12 cellular contexts compared by ENCODE assay signal in genomic region chr10:47309403-47310089, GRCh38. TPM values are rescaled to one million over a fixed set of nuclear protein-coding genes. Genes with fewer than 3 reads are reported as not detected.
DNase-seq lines count a peak whose midpoint lies in the region; ATAC-seq, FAIRE-seq and TF ChIP-seq lines count a peak whose summit lies in the region.
"Had no signal": no experiment of that assay in that cellular context is flagged by ENCODE, and none has a peak within 500 bp of the region (broad histone marks: within the 10 kb centered on the region; RNA-seq: fewer than 3 reads in every experiment).

No MANE protein-coding gene starts in this region.

- H2AFZ ChIP-seq in keratinocyte (ENCODE audit: control insufficient read depth, low read length), result no peak overlapping the region

- TF ChIP-seq POLR2A in H54 (IDR thresholded peaks at IDR 0.05; ENCODE audit: low read depth, low read length), result no peak

- no peaks in the 10 kb centered on the region for H4K20me1 ChIP-seq in keratinocyte (ENCODE audit: control insufficient read depth, extremely low read depth, insufficient read depth, low read length)

- FAIRE-seq in keratinocyte (lab: Jason Lieb, UNC), result no peak
- no peak for FAIRE-seq in H54 (lab: Jason Lieb, UNC)

- H3K36me3 ChIP-seq in keratinocyte (ENCODE audit: control insufficient read depth in 2 of 2, extremely low read depth in 1 of 2, insufficient read depth in 2 of 2, low read length in 2 of 2), result no peaks in the 10 kb centered on the region

- H3K4me2 ChIP-seq in keratinocyte (ENCODE audit: control insufficient read depth, extremely low read depth, insufficient read depth, low read depth, low read length), result no peak overlapping the region

- H3K9me3 ChIP-seq in keratinocyte (ENCODE audit: control insufficient read depth, low read depth, low read length), result no peaks in the 10 kb centered on the region

- TF ChIP-seq CTCF in AG10803 (conservative IDR thresholded peaks at IDR 0.05; ENCODE audit: low read length) (peak; percentile 35; the same call in 1 of the 2 replicates), GM10266 (IDR thresholded peaks at IDR 0.05; ENCODE audit: control insufficient read depth, insufficient read depth, low read depth, missing control alignments) (peak; percentile 21), WI38 (IDR thresholded peaks at IDR 0.05; ENCODE audit: low read depth, low read length) (peak; percentile 33; the same call in 1 of the 2 replicates), keratinocyte (optimal IDR thresholded peaks at IDR 0.05 in 1 of 3, IDR thresholded peaks at IDR 0.05 in 1 of 3, conservative IDR thresholded peaks at IDR 0.05 in 1 of 3; ENCODE audit: extremely low read depth in 1 of 3, insufficient read depth in 2 of 3, low read length in 3 of 3) (peak; percentile 37 to 65 (median 57))

- H3K27ac ChIP-seq in keratinocyte (ENCODE audit: control insufficient read depth, insufficient read depth, low read length), result no peak overlapping the region

- H3K4me3 ChIP-seq in AG10803 (ENCODE audit: low read length), result no peak overlapping the region
- no peak overlapping the region for H3K4me3 ChIP-seq in WI38 (ENCODE audit: low read depth, low read length)
- no peak overlapping the region for H3K4me3 ChIP-seq in keratinocyte (ENCODE audit: control insufficient read depth in 2 of 3, extremely low read depth in 1 of 3, insufficient read depth in 2 of 3, low read depth in 1 of 3, low read length in 3 of 3)

- dilution Hi-C loops in keratinocyte (cut with MboI; ENCODE audit: extremely low pct_ligation_motif_present, low sequenced_read_pairs), result no loop called here

- no peak overlapping the region for H3K9ac ChIP-seq in keratinocyte (ENCODE audit: control insufficient read depth, extremely low read depth, insufficient read depth, low read length)

- H3K9me1 ChIP-seq in keratinocyte (ENCODE audit: control insufficient read depth, extremely low read depth, insufficient read depth, low read length), result no peaks in the 10 kb centered on the region

- peaks cover 5% of the 10 kb centered on the region for H3K4me1 ChIP-seq in keratinocyte (ENCODE audit: control insufficient read depth, extremely low read depth, insufficient read depth, low read length)

- peaks cover 21% of the 10 kb centered on the region for H3K27me3 ChIP-seq in keratinocyte (ENCODE audit: control insufficient read depth, extremely low read depth, insufficient read depth, low read length)

- H3K79me2 ChIP-seq in keratinocyte (ENCODE audit: control insufficient read depth, insufficient read depth, low read length), result no peaks in the 10 kb centered on the region

- ATAC-seq in GM18909 (IDR thresholded peaks at IDR 0.05; ENCODE audit: poor library complexity, unreplicated experiment), result no peak
- no peak for ATAC-seq in HG03025 (IDR thresholded peaks at IDR 0.05; ENCODE audit: low FRiP score, unreplicated experiment)

- DNase-seq in AG10803 (ENCODE audit: low read depth) (no peak), GM10266 (ENCODE audit: extremely low spot score) (no peak), keratinocyte (ENCODE audit: low read depth, low spot score) (no peak), H54 (ENCODE audit: insufficient read length, low spot score) (no peak), NCI-H1417 treated with DMSO at 0.1 percent for 48 hours (lab: John Stamatoyannopoulos, UW) (no peak)
- DNase-seq: activated naive CD4-positive, alpha-beta T cell treated with Interleukin-2 at 50 U/mL for 16 hours; foreskin melanocyte; naive B cell; NCI-H446 had no signal

RNA-seq across cellular contexts. Expression of gene GDF10, which starts 9.5 kb away (rescaled TPM):
- not detected in 3 replicates for polyA plus RNA-seq in keratinocyte
- not detected for polyA plus RNA-seq in keratinocyte (2011; ENCODE audit: low read depth)
- not detected in 2 replicates for polyA plus RNA-seq in keratinocyte (2011; cell fraction: cytosol; rRNA removed)
- polyA plus RNA-seq in keratinocyte (2011; cell fraction: nucleus; rRNA removed), result not detected in 2 replicates
- polyA plus RNA-seq in keratinocyte (2012; ENCODE audit: low replicate concordance), result not detected in 2 replicates
- polyA minus RNA-seq in keratinocyte, result 0.13 TPM in 1 of 3 replicates, not detected in the others
- polyA minus RNA-seq in keratinocyte (2011; cell fraction: cytosol; rRNA and poly(A)+ RNA removed), result not detected
- not detected in 2 replicates for polyA minus RNA-seq in keratinocyte (2011; cell fraction: nucleus; rRNA and poly(A)+ RNA removed)

RNA-seq across cellular contexts. Expression of gene GDF2, which starts 12.7 kb away (rescaled TPM):
- polyA plus RNA-seq in keratinocyte, result not detected in 3 replicates
- polyA plus RNA-seq in keratinocyte (2011; ENCODE audit: low read depth), result not detected
- not detected in 2 replicates for polyA plus RNA-seq in keratinocyte (2011; cell fraction: cytosol; rRNA removed)
- not detected in 2 replicates for polyA plus RNA-seq in keratinocyte (2011; cell fraction: nucleus; rRNA removed)
- polyA plus RNA-seq in keratinocyte (2012; ENCODE audit: low replicate concordance), result not detected in 2 replicates
- not detected in 3 replicates for polyA minus RNA-seq in keratinocyte
- not detected for polyA minus RNA-seq in keratinocyte (2011; cell fraction: cytosol; rRNA and poly(A)+ RNA removed)
- polyA minus RNA-seq in keratinocyte (2011; cell fraction: nucleus; rRNA and poly(A)+ RNA removed), result not detected in 2 replicates

RNA-seq across cellular contexts. Expression of gene RBP3, which starts 38.6 kb away (rescaled TPM):
- polyA plus RNA-seq in keratinocyte, result not detected in 3 replicates
- polyA plus RNA-seq in keratinocyte (2011; ENCODE audit: low read depth), result not detected
- polyA plus RNA-seq in keratinocyte (2011; cell fraction: cytosol; rRNA removed), result not detected in 2 replicates
- polyA plus RNA-seq in keratinocyte (2011; cell fraction: nucleus; rRNA removed), result not detected in 2 replicates
- polyA plus RNA-seq in keratinocyte (2012; ENCODE audit: low replicate concordance), result not detected in 2 replicates
- not detected in 3 replicates for polyA minus RNA-seq in keratinocyte
- not detected for polyA minus RNA-seq in keratinocyte (2011; cell fraction: cytosol; rRNA and poly(A)+ RNA removed)
- not detected in 2 replicates for polyA minus RNA-seq in keratinocyte (2011; cell fraction: nucleus; rRNA and poly(A)+ RNA removed)
